In the genomic region with DNA sequence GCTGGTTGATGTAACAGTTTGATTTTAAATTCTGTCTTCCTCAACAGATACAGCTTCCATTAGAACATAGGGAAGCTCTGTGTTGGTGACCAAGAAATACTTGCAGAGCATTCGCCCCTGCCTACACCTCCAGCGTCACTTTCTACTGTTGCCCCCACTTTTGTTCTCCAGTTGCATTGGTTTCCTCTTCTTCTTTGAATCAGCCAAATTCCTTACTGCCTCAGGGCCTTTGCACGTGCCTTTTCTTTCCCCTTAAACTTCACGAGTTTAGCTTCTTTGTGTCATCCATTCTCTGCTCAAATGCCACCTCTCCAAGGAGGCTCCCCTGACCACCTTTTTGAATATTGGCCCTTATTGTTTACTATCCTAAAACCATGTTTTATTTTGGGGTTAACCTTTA, we compare ENCODE assay signal across 2 cellular contexts.
TF ChIP-seq lines count a peak whose summit lies in the region.

No MANE protein-coding gene starts in this region.

TF ChIP-seq in HEK293, 187 proteins besides CTCF, POLR2A, EP300 and RAD21:
- no peak for TF ChIP-seq ZNF585B (tag by site-specific recombination; IDR thresholded peaks at IDR 0.05)
- no peak for TF ChIP-seq ZNF24 (tag by site-specific recombination; IDR thresholded peaks at IDR 0.05)
- TF ChIP-seq ZNF626 (tag by site-specific recombination; IDR thresholded peaks at IDR 0.05), result no peak
- peak; percentile 93 for TF ChIP-seq ZNF623 (tag by site-specific recombination; IDR thresholded peaks at IDR 0.05)
- no peak for TF ChIP-seq ZNF707 (tag by site-specific recombination; IDR thresholded peaks at IDR 0.05)
- no peak for TF ChIP-seq ZNF621 (tag by site-specific recombination; IDR thresholded peaks at IDR 0.05)
- TF ChIP-seq, protein P1, sequence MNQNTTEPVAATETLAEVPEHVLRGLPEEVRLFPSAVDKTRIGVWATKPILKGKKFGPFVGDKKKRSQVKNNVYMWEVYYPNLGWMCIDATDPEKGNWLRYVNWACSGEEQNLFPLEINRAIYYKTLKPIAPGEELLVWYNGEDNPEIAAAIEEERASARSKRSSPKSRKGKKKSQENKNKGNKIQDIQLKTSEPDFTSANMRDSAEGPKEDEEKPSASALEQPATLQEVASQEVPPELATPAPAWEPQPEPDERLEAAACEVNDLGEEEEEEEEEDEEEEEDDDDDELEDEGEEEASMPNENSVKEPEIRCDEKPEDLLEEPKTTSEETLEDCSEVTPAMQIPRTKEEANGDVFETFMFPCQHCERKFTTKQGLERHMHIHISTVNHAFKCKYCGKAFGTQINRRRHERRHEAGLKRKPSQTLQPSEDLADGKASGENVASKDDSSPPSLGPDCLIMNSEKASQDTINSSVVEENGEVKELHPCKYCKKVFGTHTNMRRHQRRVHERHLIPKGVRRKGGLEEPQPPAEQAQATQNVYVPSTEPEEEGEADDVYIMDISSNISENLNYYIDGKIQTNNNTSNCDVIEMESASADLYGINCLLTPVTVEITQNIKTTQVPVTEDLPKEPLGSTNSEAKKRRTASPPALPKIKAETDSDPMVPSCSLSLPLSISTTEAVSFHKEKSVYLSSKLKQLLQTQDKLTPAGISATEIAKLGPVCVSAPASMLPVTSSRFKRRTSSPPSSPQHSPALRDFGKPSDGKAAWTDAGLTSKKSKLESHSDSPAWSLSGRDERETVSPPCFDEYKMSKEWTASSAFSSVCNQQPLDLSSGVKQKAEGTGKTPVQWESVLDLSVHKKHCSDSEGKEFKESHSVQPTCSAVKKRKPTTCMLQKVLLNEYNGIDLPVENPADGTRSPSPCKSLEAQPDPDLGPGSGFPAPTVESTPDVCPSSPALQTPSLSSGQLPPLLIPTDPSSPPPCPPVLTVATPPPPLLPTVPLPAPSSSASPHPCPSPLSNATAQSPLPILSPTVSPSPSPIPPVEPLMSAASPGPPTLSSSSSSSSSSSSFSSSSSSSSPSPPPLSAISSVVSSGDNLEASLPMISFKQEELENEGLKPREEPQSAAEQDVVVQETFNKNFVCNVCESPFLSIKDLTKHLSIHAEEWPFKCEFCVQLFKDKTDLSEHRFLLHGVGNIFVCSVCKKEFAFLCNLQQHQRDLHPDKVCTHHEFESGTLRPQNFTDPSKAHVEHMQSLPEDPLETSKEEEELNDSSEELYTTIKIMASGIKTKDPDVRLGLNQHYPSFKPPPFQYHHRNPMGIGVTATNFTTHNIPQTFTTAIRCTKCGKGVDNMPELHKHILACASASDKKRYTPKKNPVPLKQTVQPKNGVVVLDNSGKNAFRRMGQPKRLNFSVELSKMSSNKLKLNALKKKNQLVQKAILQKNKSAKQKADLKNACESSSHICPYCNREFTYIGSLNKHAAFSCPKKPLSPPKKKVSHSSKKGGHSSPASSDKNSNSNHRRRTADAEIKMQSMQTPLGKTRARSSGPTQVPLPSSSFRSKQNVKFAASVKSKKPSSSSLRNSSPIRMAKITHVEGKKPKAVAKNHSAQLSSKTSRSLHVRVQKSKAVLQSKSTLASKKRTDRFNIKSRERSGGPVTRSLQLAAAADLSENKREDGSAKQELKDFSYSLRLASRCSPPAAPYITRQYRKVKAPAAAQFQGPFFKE (tag by site-specific recombination; IDR thresholded peaks at IDR 0.05; ENCODE audit: borderline replicate concordance), result no peak
- TF ChIP-seq, protein P2, sequence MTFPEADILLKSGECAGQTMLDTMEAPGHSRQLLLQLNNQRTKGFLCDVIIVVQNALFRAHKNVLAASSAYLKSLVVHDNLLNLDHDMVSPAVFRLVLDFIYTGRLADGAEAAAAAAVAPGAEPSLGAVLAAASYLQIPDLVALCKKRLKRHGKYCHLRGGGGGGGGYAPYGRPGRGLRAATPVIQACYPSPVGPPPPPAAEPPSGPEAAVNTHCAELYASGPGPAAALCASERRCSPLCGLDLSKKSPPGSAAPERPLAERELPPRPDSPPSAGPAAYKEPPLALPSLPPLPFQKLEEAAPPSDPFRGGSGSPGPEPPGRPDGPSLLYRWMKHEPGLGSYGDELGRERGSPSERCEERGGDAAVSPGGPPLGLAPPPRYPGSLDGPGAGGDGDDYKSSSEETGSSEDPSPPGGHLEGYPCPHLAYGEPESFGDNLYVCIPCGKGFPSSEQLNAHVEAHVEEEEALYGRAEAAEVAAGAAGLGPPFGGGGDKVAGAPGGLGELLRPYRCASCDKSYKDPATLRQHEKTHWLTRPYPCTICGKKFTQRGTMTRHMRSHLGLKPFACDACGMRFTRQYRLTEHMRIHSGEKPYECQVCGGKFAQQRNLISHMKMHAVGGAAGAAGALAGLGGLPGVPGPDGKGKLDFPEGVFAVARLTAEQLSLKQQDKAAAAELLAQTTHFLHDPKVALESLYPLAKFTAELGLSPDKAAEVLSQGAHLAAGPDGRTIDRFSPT (tag by site-specific recombination; IDR thresholded peaks at IDR 0.05), result no peak

TF ChIP-seq in H1, 55 proteins besides CTCF, POLR2A, EP300 and RAD21:
- TF ChIP-seq KDM1A (IDR thresholded peaks at IDR 0.05; ENCODE audit: borderline replicate concordance, low read length) (peak; percentile 68; the same call in 1 of the 2 replicates), POLR2AphosphoS5 (IDR thresholded peaks at IDR 0.05; ENCODE audit: low read depth, low read length) (no peak)
TF ChIP-seq in H1: peak in this region for 1.
